17 cellular contexts compared by ENCODE assay signal in genomic region chr7:14432936-14433335, GRCh38.
DNase-seq lines count a peak whose midpoint lies in the region; ATAC-seq and TF ChIP-seq lines count a peak whose summit lies in the region.
"Had no signal": no experiment of that assay in that cellular context is flagged by ENCODE, and none has a peak within 500 bp of the region (broad histone marks: within the 10 kb centered on the region; RNA-seq: fewer than 3 reads in every experiment).

No MANE protein-coding gene starts in this region.

- no peak overlapping the region for H3K4me3 Mint-ChIP-seq in neural progenitor cell
- H3K4me3 Mint-ChIP-seq in stimulated activated naive CD8-positive, alpha-beta T cell treated with anti-CD3 and anti-CD28 coated beads, Interleukin-15, amount 100 ng/mL, for 72 hours, result no peak overlapping the region
- H3K4me3 Mint-ChIP-seq in activated CD4-positive, alpha-beta T cell treated with anti-CD3 and anti-CD28 coated beads for 36 hours, result no peak overlapping the region

- POLR2A ChIA-PET in activated CD4-positive, alpha-beta T cell treated with anti-CD3 and anti-CD28 coated beads for 36 hours (lab: Charles Lee), result no interaction called here

- intact Hi-C loops in activated CD4-positive, alpha-beta T cell treated with anti-CD3 and anti-CD28 coated beads for 36 hours (cut with DNase I, micrococcal nuclease), result no loop called here

- TF ChIP-seq CTCF in WERI-Rb-1 (IDR thresholded peaks at IDR 0.05; ENCODE audit: low read depth, low read length) (no peak), neural progenitor cell (IDR thresholded peaks at IDR 0.05) (no peak)

- H3K4me1 Mint-ChIP-seq in neural progenitor cell, result peaks cover 26% of the 10 kb centered on the region
- H3K4me1 Mint-ChIP-seq in stimulated activated naive CD8-positive, alpha-beta T cell treated with anti-CD3 and anti-CD28 coated beads, Interleukin-15, amount 100 ng/mL, for 72 hours, result no peaks in the 10 kb centered on the region
- no peaks in the 10 kb centered on the region for H3K4me1 Mint-ChIP-seq in activated CD4-positive, alpha-beta T cell treated with anti-CD3 and anti-CD28 coated beads for 36 hours

- H3K27ac ChIP-seq in WERI-Rb-1, result no peak overlapping the region
- peak overlapping the region; percentile 95 for H3K27ac ChIP-seq in neural progenitor cell
- H3K27ac ChIP-seq: C4-2B had no signal

- H3K27me3 ChIP-seq in WERI-Rb-1 (ENCODE audit: insufficient read depth, low read depth, severe bottlenecking) (no peaks in the 10 kb centered on the region), neural progenitor cell (no peaks in the 10 kb centered on the region)

- H3K79me2 ChIP-seq in neural progenitor cell (ENCODE audit: low read depth), result no peaks in the 10 kb centered on the region

- peak overlapping the region; percentile 58 for H3K4me2 ChIP-seq in neural progenitor cell

- peaks cover 69% of the 10 kb centered on the region for H3K4me1 ChIP-seq in neural progenitor cell

- no peak overlapping the region for H3K9ac ChIP-seq in neural progenitor cell

- H3K9me3 ChIP-seq in WERI-Rb-1 (ENCODE audit: severe bottlenecking) (no peaks in the 10 kb centered on the region), neural progenitor cell (ENCODE audit: low read depth) (no peaks in the 10 kb centered on the region)

- H2AFZ ChIP-seq in neural progenitor cell (replicated peaks), result no peak overlapping the region

- H3K4me3 ChIP-seq in WERI-Rb-1 (ENCODE audit: low read depth, low read length) (no peak overlapping the region), neural progenitor cell (no peak overlapping the region)

- H3K27ac Mint-ChIP-seq in neural progenitor cell, result peak overlapping the region; percentile 74
- H3K27ac Mint-ChIP-seq in stimulated activated naive CD8-positive, alpha-beta T cell treated with anti-CD3 and anti-CD28 coated beads, Interleukin-15, amount 100 ng/mL, for 72 hours, result no peak overlapping the region
- no peak overlapping the region for H3K27ac Mint-ChIP-seq in activated CD4-positive, alpha-beta T cell treated with anti-CD3 and anti-CD28 coated beads for 36 hours

- CTCF ChIA-PET in activated CD4-positive, alpha-beta T cell treated with anti-CD3 and anti-CD28 coated beads for 36 hours (lab: Charles Lee), result no interaction called here

- peaks cover 8% of the 10 kb centered on the region for H3K9me3 Mint-ChIP-seq in neural progenitor cell
- H3K9me3 Mint-ChIP-seq in stimulated activated naive CD8-positive, alpha-beta T cell treated with anti-CD3 and anti-CD28 coated beads, Interleukin-15, amount 100 ng/mL, for 72 hours, result peaks cover 6 to 11% of the 10 kb centered on the region in 2 donors
- H3K9me3 Mint-ChIP-seq in activated CD4-positive, alpha-beta T cell treated with anti-CD3 and anti-CD28 coated beads for 36 hours (ENCODE audit: low read depth), result no peaks in the 10 kb centered on the region

- H3K36me3 Mint-ChIP-seq in neural progenitor cell, result peaks cover 2% of the 10 kb centered on the region
- no peaks in the 10 kb centered on the region for H3K36me3 Mint-ChIP-seq in activated CD4-positive, alpha-beta T cell treated with anti-CD3 and anti-CD28 coated beads for 36 hours (ENCODE audit: low read depth)

- H4K20me1 ChIP-seq in neural progenitor cell (ENCODE audit: low read depth), result no peaks in the 10 kb centered on the region

- ATAC-seq in stimulated activated naive CD8-positive, alpha-beta T cell treated with anti-CD3 and anti-CD28 coated beads, Interleukin-15, amount 100 ng/mL, for 72 hours, result no peak
- no peak for ATAC-seq in activated CD4-positive, alpha-beta T cell treated with anti-CD3 and anti-CD28 coated beads for 36 hours
- no peak for ATAC-seq in HG03097 (IDR thresholded peaks at IDR 0.05; ENCODE audit: low FRiP score, unreplicated experiment)
- ATAC-seq: HepG2, Panc1 had no signal

- H3F3A ChIP-seq in neural progenitor cell (ENCODE audit: low read depth), result peaks cover 37% of the 10 kb centered on the region

- DNase-seq in LHCN-M2 (ENCODE audit: low read depth) (peak; percentile 93), WERI-Rb-1 (peak; percentile 24), iPS-NIHi11 (ENCODE audit: low spot score) (peak; percentile 14), neural progenitor cell (ENCODE audit: low spot score) (peak; percentile 92), RKO (ENCODE audit: low spot score) (no peak)
- no peak for DNase-seq in stimulated activated naive CD8-positive, alpha-beta T cell treated with anti-CD3 and anti-CD28 coated beads, Interleukin-15, amount 100 ng/mL, for 72 hours
- no peak for DNase-seq in activated CD4-positive, alpha-beta T cell treated with anti-CD3 and anti-CD28 coated beads for 36 hours
- DNase-seq: GOT3, KG1, NCI-H1105, NCI-H1694 treated with DMSO at 0.1 percent for 48 hours, NCI-H2171, SHP77 treated with DMSO at 0.1 percent for 48 hours had no signal

- H3K27me3 Mint-ChIP-seq in neural progenitor cell (ENCODE audit: insufficient read depth, low read depth), result no peaks in the 10 kb centered on the region
- H3K27me3 Mint-ChIP-seq in stimulated activated naive CD8-positive, alpha-beta T cell treated with anti-CD3 and anti-CD28 coated beads, Interleukin-15, amount 100 ng/mL, for 72 hours, result no peaks in the 10 kb centered on the region
- H3K27me3 Mint-ChIP-seq in activated CD4-positive, alpha-beta T cell treated with anti-CD3 and anti-CD28 coated beads for 36 hours, result no peaks in the 10 kb centered on the region

- no peaks in the 10 kb centered on the region for H3K36me3 ChIP-seq in WERI-Rb-1
- H3K36me3 ChIP-seq in neural progenitor cell, result peaks cover 6% of the 10 kb centered on the region

Comparison
In these comparisons a context has a peak if more than half of its experiments do, and no peak if none do; other contexts are left out.
1. DNase-seq: peak in LHCN-M2 (single experiment), WERI-Rb-1 (single experiment), iPS-NIHi11 (single experiment) and neural progenitor cell (single experiment); none in RKO (single experiment), stimulated activated naive CD8-positive, alpha-beta T cell treated with anti-CD3 and anti-CD28 coated beads, Interleukin-15, amount 100 ng/mL, for 72 hours (0 of 2) and activated CD4-positive, alpha-beta T cell treated with anti-CD3 and anti-CD28 coated beads for 36 hours (single experiment).